Comparison of ENCODE assay signal across 28 cellular contexts in genomic region chr11:59138643-59139042, GRCh38. TPM values are rescaled to one million over a fixed set of nuclear protein-coding genes. Genes with fewer than 3 reads are reported as not detected.
A peak's percentile ranks its signal among the peaks of the same experiment; 100 is the strongest.
DNase-seq lines count a peak whose midpoint lies in the region; FAIRE-seq and TF ChIP-seq lines count a peak whose summit lies in the region.
"Had no signal": no experiment of that assay in that cellular context is flagged by ENCODE, and none has a peak within 500 bp of the region (broad histone marks: within the 10 kb centered on the region; RNA-seq: fewer than 3 reads in every experiment).

No MANE protein-coding gene starts in this region.

- no peak for TF ChIP-seq POLR2A in NB4 (IDR thresholded peaks at IDR 0.05; ENCODE audit: extremely low read depth, insufficient read length)
- no peak for TF ChIP-seq POLR2A in H54 (IDR thresholded peaks at IDR 0.05; ENCODE audit: low read depth, low read length)

- DNase-seq in NB4 (ENCODE audit: low read depth) (peak; percentile 5), astrocyte of the hippocampus (ENCODE audit: low read depth, low spot score) (peak; percentile 7), lung microvascular endothelial cell (ENCODE audit: low read depth in 2 of 2) (peak; percentile 24 to 75), progenitor cell of endocrine pancreas (ENCODE audit: low spot score, unreplicated experiment) (no peak), EL (no peak), H54 (ENCODE audit: insufficient read length, low spot score) (no peak), DMS79 treated with DMSO at 0.1 percent for 48 hours (lab: John Stamatoyannopoulos, UW) (no peak)
- DNase-seq: C1 segment of cervical spinal cord; CD4-positive, alpha-beta memory T cell; COR-L47; DMS53; GDM1; H7; KBM-7; MM.1S; NCI-H1048; NCI-H1417; NCI-H1694; NCI-H2081; NCI-H2171; NCI-H226; NCI-H510A; PC-9; SJCRH30 had no signal

- TF ChIP-seq CTCF in NB4 (IDR thresholded peaks at IDR 0.05; ENCODE audit: low read depth, low read length), result no peak
- no peak for TF ChIP-seq CTCF in progenitor cell of endocrine pancreas (IDR thresholded peaks at IDR 0.05; ENCODE audit: unreplicated experiment)

- no peak overlapping the region for H3K27ac Mint-ChIP-seq in progenitor cell of endocrine pancreas

- no peak overlapping the region for H3K4me3 Mint-ChIP-seq in progenitor cell of endocrine pancreas (ENCODE audit: low read depth)
- H3K4me3 Mint-ChIP-seq: CD4-positive, alpha-beta memory T cell had no signal

- no peak overlapping the region for H3K4me3 ChIP-seq in NB4 (ENCODE audit: low read depth, low read length)
- H3K4me3 ChIP-seq: GM12878, PC-9, SJCRH30 had no signal

- no peaks in the 10 kb centered on the region for H3K9me3 Mint-ChIP-seq in progenitor cell of endocrine pancreas (ENCODE audit: low read depth)
- H3K9me3 Mint-ChIP-seq: CD4-positive, alpha-beta memory T cell had no signal

- peaks cover 27% of the 10 kb centered on the region for H3K4me1 Mint-ChIP-seq in progenitor cell of endocrine pancreas (ENCODE audit: low read depth)

- FAIRE-seq in H54 (lab: Jason Lieb, UNC), result no peak
- FAIRE-seq: GM12878 had no signal

- H3K27me3 Mint-ChIP-seq in progenitor cell of endocrine pancreas, result no peaks in the 10 kb centered on the region
- H3K27me3 Mint-ChIP-seq: CD4-positive, alpha-beta memory T cell had no signal

- peaks cover 13% of the 10 kb centered on the region for H3K36me3 Mint-ChIP-seq in progenitor cell of endocrine pancreas (ENCODE audit: insufficient read depth)

RNA-seq across cellular contexts. Expression of gene FAM111A, which starts 4.0 kb away (rescaled TPM):
- total RNA-seq in lung microvascular endothelial cell, result 26.4 and 52.6 TPM in 2 replicates
- 53.2 and 56.9 TPM in 2 replicates for total RNA-seq in progenitor cell of endocrine pancreas

RNA-seq across cellular contexts. Expression of gene FAM111B, which starts 31.6 kb away (rescaled TPM):
- total RNA-seq in lung microvascular endothelial cell (6.9 and 9.2 TPM in 2 replicates), progenitor cell of endocrine pancreas (13.8 and 14.7 TPM in 2 replicates)

RNA-seq across cellular contexts. Expression of gene DTX4, which starts 33.3 kb away (rescaled TPM):
- total RNA-seq in lung microvascular endothelial cell (8.7 and 61.5 TPM in 2 replicates), progenitor cell of endocrine pancreas (54.5 and 61.6 TPM in 2 replicates)

RNA-seq across cellular contexts. Expression of gene GLYATL1B, which starts 52.5 kb away (rescaled TPM):
- total RNA-seq in lung microvascular endothelial cell, result not detected in 2 replicates
- total RNA-seq in progenitor cell of endocrine pancreas, result not detected in 2 replicates
- total RNA-seq: A673; CD4-positive, alpha-beta memory T cell; H7; PC-9; Right ventricle myocardium inferior; RPMI7951 had no signal

Comparison
In these comparisons a context has a peak if more than half of its experiments do, and no peak if none do; other contexts are left out.
1. DNase-seq: peak in NB4 (single experiment), astrocyte of the hippocampus (single experiment) and lung microvascular endothelial cell (2 of 2); none in progenitor cell of endocrine pancreas (single experiment), EL (single experiment), H54 (single experiment) and DMS79 treated with DMSO at 0.1 percent for 48 hours (single experiment).